24 cellular contexts compared by ENCODE assay signal in genomic region chr5:85205430-85205829, GRCh38.
DNase-seq lines count a peak whose midpoint lies in the region; ATAC-seq, FAIRE-seq and TF ChIP-seq lines count a peak whose summit lies in the region.
"Had no signal": no experiment of that assay in that cellular context is flagged by ENCODE, and none has a peak within 500 bp of the region (broad histone marks: within the 10 kb centered on the region; RNA-seq: fewer than 3 reads in every experiment).

No MANE protein-coding gene starts in this region.

- no peaks in the 10 kb centered on the region for H3K79me2 ChIP-seq in hepatocyte

- no peak for DNase-seq in frontal cortex (ENCODE audit: low spot score in 2 of 2)
- no peak for DNase-seq in hepatocyte (ENCODE audit: low spot score)
- DNase-seq in activated CD8-positive, alpha-beta memory T cell treated with anti-CD3 and anti-CD28 coated beads, Interleukin-2, amount 50 U/mL, for 4 hours, result no peak
- DNase-seq in DMS 273 treated with DMSO at 0.1 percent for 48 hours (lab: John Stamatoyannopoulos, UW), result no peak
- DNase-seq in chondrocyte (ENCODE audit: low spot score), result no peak
- DNase-seq: AML-193; Caco-2; CD4-positive, alpha-beta T cell; DMS153; DMS79; GDM1; H7; HFFc6; IMR-90 had no signal

- H3K4me2 ChIP-seq in hepatocyte, result no peak overlapping the region
- H3K4me2 ChIP-seq: A549, GM23338 had no signal

- H3K9me2 ChIP-seq in hepatocyte (replicated peaks; ENCODE audit: insufficient read depth), result no peaks in the 10 kb centered on the region

- H4K20me1 ChIP-seq in hepatocyte (ENCODE audit: insufficient read depth, poor library complexity, severe bottlenecking), result no peaks in the 10 kb centered on the region

- FAIRE-seq in frontal cortex (lab: Jason Lieb, UNC), result peak; percentile 8
- FAIRE-seq: A549, D721Med, HTR-8/SVneo, K562 had no signal

- TF ChIP-seq CTCF in hepatocyte (IDR thresholded peaks at IDR 0.05; ENCODE audit: poor library complexity) (no peak), chondrocyte (IDR thresholded peaks at IDR 0.05) (no peak)

- H3K4me3 ChIP-seq in hepatocyte, result no peak overlapping the region
- H3K4me3 ChIP-seq: A549, GM23338, K562 had no signal

- H3K27me3 ChIP-seq in hepatocyte, result no peaks in the 10 kb centered on the region

- H3K9me3 Mint-ChIP-seq in chondrocyte (ENCODE audit: low read depth), result no peaks in the 10 kb centered on the region
- H3K9me3 Mint-ChIP-seq: GM23338 had no signal

- WGBS in hepatocyte (ENCODE audit: low lambda C conversion rate, missing lambda C conversion rate), result 83% methylated on average over 1 of the region's 1 CpG

- no peak overlapping the region for H3K4me3 Mint-ChIP-seq in chondrocyte (ENCODE audit: unreplicated experiment)
- H3K4me3 Mint-ChIP-seq: CD4-positive, alpha-beta T cell; GM23338; HFFc6 had no signal

- no peaks in the 10 kb centered on the region for H3K36me3 Mint-ChIP-seq in chondrocyte (ENCODE audit: low read depth)

- H2AFZ ChIP-seq in hepatocyte, result no peak overlapping the region
- H2AFZ ChIP-seq: GM23338 had no signal

- peak; percentile 51 for ATAC-seq in GM18508 (IDR thresholded peaks at IDR 0.05; ENCODE audit: insufficient read depth, unreplicated experiment)
- ATAC-seq in GM19035 (IDR thresholded peaks at IDR 0.05; ENCODE audit: unreplicated experiment), result peak; percentile 85
- ATAC-seq in HG02981 (IDR thresholded peaks at IDR 0.05; ENCODE audit: unreplicated experiment), result peak; percentile 66
- ATAC-seq: A549, GM23338, HCT116, K562 had no signal

- H3K27ac ChIP-seq in hepatocyte, result no peak overlapping the region
- H3K27ac ChIP-seq: A549, C4-2B had no signal

- H3K27me3 Mint-ChIP-seq in chondrocyte (ENCODE audit: low read depth), result peaks cover 9% of the 10 kb centered on the region
- H3K27me3 Mint-ChIP-seq: CD4-positive, alpha-beta T cell had no signal

- no peaks in the 10 kb centered on the region for H3K4me1 ChIP-seq in hepatocyte (ENCODE audit: insufficient read depth)
- H3K4me1 ChIP-seq: A549, Caco-2 had no signal

- H3K9me3 ChIP-seq in hepatocyte (ENCODE audit: low read depth), result no peaks in the 10 kb centered on the region
- H3K9me3 ChIP-seq: A549, Caco-2 had no signal

- no peaks in the 10 kb centered on the region for H3K4me1 Mint-ChIP-seq in chondrocyte (ENCODE audit: low read depth)
- H3K4me1 Mint-ChIP-seq: GM23338 had no signal

- no peak overlapping the region for H3K27ac Mint-ChIP-seq in chondrocyte (ENCODE audit: unreplicated experiment)
- H3K27ac Mint-ChIP-seq: CD4-positive, alpha-beta T cell; GM23338; HFFc6 had no signal

- H3K36me3 ChIP-seq in hepatocyte (replicated peaks; ENCODE audit: insufficient read depth, low read depth), result no peaks in the 10 kb centered on the region
